ENCODE assay signal across 20 cellular contexts in the genomic region with DNA sequence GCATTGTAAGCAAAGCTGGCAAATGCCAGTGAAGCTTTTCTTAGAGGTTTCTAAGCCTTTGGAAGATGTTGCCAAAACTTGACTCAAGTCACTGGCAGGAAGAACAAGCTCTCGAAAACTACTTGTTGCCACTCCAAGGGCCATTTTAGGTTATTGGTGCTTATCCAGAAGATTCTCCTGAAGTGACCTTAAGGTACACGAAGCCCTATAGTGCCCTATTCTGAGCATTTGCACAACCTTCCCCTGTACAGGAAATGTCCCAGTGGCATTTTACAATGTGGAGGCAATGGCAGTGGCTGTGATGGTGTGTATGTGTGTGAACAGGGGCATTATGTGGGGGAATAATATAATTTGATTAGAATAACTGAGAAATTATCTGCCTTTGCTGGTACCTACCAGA.
A peak's percentile ranks its signal among the peaks of the same experiment; 100 is the strongest.
DNase-seq lines count a peak whose midpoint lies in the region; ATAC-seq and TF ChIP-seq lines count a peak whose summit lies in the region.
"Had no signal": no experiment of that assay in that cellular context is flagged by ENCODE, and none has a peak within 500 bp of the region (broad histone marks: within the 10 kb centered on the region; RNA-seq: fewer than 3 reads in every experiment).

No MANE protein-coding gene starts in this region.

- no peak overlapping the region for H3K27ac Mint-ChIP-seq in activated T-helper 2 cell treated with anti-CD3 and anti-CD28 coated beads, Interferon-gamma antibody, Interleukin-2, Interleukin-4, amounts not matched to agents 10 μg/mL and 5 μg/mL and 100 μg/mL, durations not matched to agents 14 hours and 24 hours and 36 hours
- H3K27ac Mint-ChIP-seq: CD14-positive monocyte; CD4-positive, alpha-beta memory T cell had no signal

- H3K9me3 ChIP-seq in lower lobe of right lung, result no peaks in the 10 kb centered on the region
- H3K9me3 ChIP-seq: A549, HAP-1 had no signal

- peaks cover 49% of the 10 kb centered on the region for H3K9me3 Mint-ChIP-seq in activated T-helper 2 cell treated with anti-CD3 and anti-CD28 coated beads, Interferon-gamma antibody, Interleukin-2, Interleukin-4, amounts not matched to agents 10 μg/mL and 5 μg/mL and 100 μg/mL, durations not matched to agents 14 hours and 24 hours and 36 hours

- H3K27ac ChIP-seq in lower lobe of right lung, result no peak overlapping the region
- H3K27ac ChIP-seq: 22Rv1, A549, BLaER1, GM23248, HL-60 had no signal

- no peak for TF ChIP-seq CTCF in lower lobe of right lung (IDR thresholded peaks at IDR 0.05)

- H3K27me3 Mint-ChIP-seq in activated T-helper 2 cell treated with anti-CD3 and anti-CD28 coated beads, Interferon-gamma antibody, Interleukin-2, Interleukin-4, amounts not matched to agents 10 μg/mL and 5 μg/mL and 100 μg/mL, durations not matched to agents 14 hours and 24 hours and 36 hours (ENCODE audit: low read depth), result no peaks in the 10 kb centered on the region
- H3K27me3 Mint-ChIP-seq: CD4-positive, alpha-beta memory T cell had no signal

- H3K4me3 ChIP-seq in lower lobe of right lung, result no peak overlapping the region
- H3K4me3 ChIP-seq: A549, BLaER1, GM23248, HAP-1 had no signal

- ATAC-seq in lower lobe of right lung (peak; percentile 51 to 56), HG02763 (IDR thresholded peaks at IDR 0.05; ENCODE audit: unreplicated experiment) (no peak)
- ATAC-seq: A549 had no signal

- H3K4me3 Mint-ChIP-seq in activated T-helper 2 cell treated with anti-CD3 and anti-CD28 coated beads, Interferon-gamma antibody, Interleukin-2, Interleukin-4, amounts not matched to agents 10 μg/mL and 5 μg/mL and 100 μg/mL, durations not matched to agents 14 hours and 24 hours and 36 hours (ENCODE audit: low read depth), result no peak overlapping the region
- H3K4me3 Mint-ChIP-seq: CD14-positive monocyte; CD4-positive, alpha-beta memory T cell had no signal

- no peaks in the 10 kb centered on the region for H3K27me3 ChIP-seq in lower lobe of right lung (ENCODE audit: low read depth)
- H3K27me3 ChIP-seq: BLaER1 had no signal

- intact Hi-C loops in lower lobe of right lung (cut with DNase I), result no loop called here
- intact Hi-C loops in activated T-helper 2 cell treated with anti-CD3 and anti-CD28 coated beads, Interferon-gamma antibody, Interleukin-2, Interleukin-4, amounts not matched to agents 10 μg/mL and 5 μg/mL and 100 μg/mL, durations not matched to agents 14 hours and 24 hours and 36 hours (cut with micrococcal nuclease), result no loop called here

- no peaks in the 10 kb centered on the region for H3K4me1 Mint-ChIP-seq in activated T-helper 2 cell treated with anti-CD3 and anti-CD28 coated beads, Interferon-gamma antibody, Interleukin-2, Interleukin-4, amounts not matched to agents 10 μg/mL and 5 μg/mL and 100 μg/mL, durations not matched to agents 14 hours and 24 hours and 36 hours (ENCODE audit: low read depth)
- H3K4me1 Mint-ChIP-seq: CD14-positive monocyte; CD4-positive, alpha-beta memory T cell had no signal

- no peaks in the 10 kb centered on the region for H3K36me3 Mint-ChIP-seq in activated T-helper 2 cell treated with anti-CD3 and anti-CD28 coated beads, Interferon-gamma antibody, Interleukin-2, Interleukin-4, amounts not matched to agents 10 μg/mL and 5 μg/mL and 100 μg/mL, durations not matched to agents 14 hours and 24 hours and 36 hours (ENCODE audit: low read depth)
- H3K36me3 Mint-ChIP-seq: CD14-positive monocyte; CD4-positive, alpha-beta memory T cell had no signal

- no peaks in the 10 kb centered on the region for H3K36me3 ChIP-seq in lower lobe of right lung
- H3K36me3 ChIP-seq: BLaER1, HAP-1 had no signal

- H3K4me1 ChIP-seq in lower lobe of right lung, result no peaks in the 10 kb centered on the region
- H3K4me1 ChIP-seq: A549, BLaER1 had no signal

- DNase-seq in Ammon's horn (ENCODE audit: low spot score) (peak; percentile 22), NCI-H446 treated with DMSO at 0.1 percent for 48 hours (lab: John Stamatoyannopoulos, UW) (peak; percentile 17), lower lobe of right lung (no peak), pons (ENCODE audit: low spot score) (peak; percentile 39), NCI-H1417 treated with DMSO at 0.1 percent for 48 hours (lab: John Stamatoyannopoulos, UW) (no peak), occipital lobe (lab: John Stamatoyannopoulos, UW) (no peak)
- no peak for DNase-seq in activated T-helper 2 cell treated with anti-CD3 and anti-CD28 coated beads, Interferon-gamma antibody, Interleukin-2, Interleukin-4, amounts not matched to agents 10 μg/mL and 5 μg/mL and 100 μg/mL, durations not matched to agents 14 hours and 24 hours and 36 hours (ENCODE audit: low spot score)
- DNase-seq: AML-193; CD4-positive, alpha-beta memory T cell; DMS153; DND-41; EL; GM23248 had no signal

Comparison
In these comparisons a context has a peak if more than half of its experiments do, and no peak if none do; other contexts are left out.
1. DNase-seq: peak in Ammon's horn (single experiment), NCI-H446 treated with DMSO at 0.1 percent for 48 hours (single experiment) and pons (single experiment); none in lower lobe of right lung (single experiment), activated T-helper 2 cell treated with anti-CD3 and anti-CD28 coated beads, Interferon-gamma antibody, Interleukin-2, Interleukin-4, amounts not matched to agents 10 μg/mL and 5 μg/mL and 100 μg/mL, durations not matched to agents 14 hours and 24 hours and 36 hours (single experiment), NCI-H1417 treated with DMSO at 0.1 percent for 48 hours (single experiment) and occipital lobe (single experiment).